ENCODE assay signal across 8 cellular contexts in the genomic region with DNA sequence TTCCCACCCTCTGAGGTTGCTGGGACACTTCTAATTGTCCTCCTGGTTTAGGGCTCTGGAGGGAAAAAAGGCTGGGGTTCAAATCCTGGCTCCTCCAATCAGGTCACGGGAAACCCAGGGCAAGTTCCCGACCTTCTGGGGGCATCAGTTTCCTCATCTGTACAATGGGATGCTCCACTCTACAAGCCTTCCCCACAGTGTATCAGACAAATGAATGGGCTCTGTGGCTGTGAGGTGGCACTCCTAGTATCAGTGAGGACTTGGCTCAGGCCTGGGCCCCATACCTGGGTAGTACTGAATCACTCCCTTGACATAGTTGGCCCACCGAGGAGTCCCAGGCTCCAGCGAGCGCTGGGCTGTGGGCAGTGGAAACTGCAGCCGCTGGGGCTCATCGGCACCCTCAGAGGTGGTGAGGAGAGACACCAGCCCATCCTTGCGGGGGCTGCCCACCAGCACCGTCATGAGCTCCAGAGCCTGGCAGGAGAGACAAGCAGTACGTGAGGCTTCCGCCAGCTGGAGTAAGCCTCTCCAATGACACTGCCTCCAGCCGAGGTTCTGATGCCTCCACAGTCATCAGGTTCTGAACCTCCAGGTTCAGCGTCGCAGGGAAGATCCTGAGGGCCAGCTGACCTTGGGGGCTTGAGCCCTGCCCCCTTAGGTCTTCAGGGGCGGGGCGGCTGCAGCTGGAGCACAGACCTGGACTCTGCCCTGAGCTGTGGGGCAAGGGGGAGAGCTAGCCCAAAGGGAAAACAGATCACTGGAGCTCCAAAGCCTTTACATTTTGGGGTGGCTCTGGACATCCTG. TPM values are rescaled to one million over a fixed set of nuclear protein-coding genes. Genes with fewer than 3 reads are reported as not detected.
DNase-seq lines count a peak whose midpoint lies in the region; ATAC-seq and TF ChIP-seq lines count a peak whose summit lies in the region.

No MANE protein-coding gene starts in this region.

- DNase-seq in CD4-positive, alpha-beta memory T cell, result no peak
- DNase-seq in OCI-LY7 (ENCODE audit: low spot score) (no peak), epithelial cell of proximal tubule (ENCODE audit: low read depth) (no peak), COLO668 (lab: John Stamatoyannopoulos, UW; ENCODE audit: unreplicated experiment) (no peak), AG08395 (ENCODE audit: low spot score) (no peak), LoVo (ENCODE audit: low spot score) (no peak)

- intact Hi-C loops in CD4-positive, alpha-beta memory T cell (cut with micrococcal nuclease), result loop anchor here (1.0 kb wide), 2 partner anchors 63 to 84 kb away; no protein-coding TSS in a partner anchor
- intact Hi-C loops in OCI-LY7 (cut with micrococcal nuclease; ENCODE audit: unreplicated experiment), result loop anchor here (1.0 kb wide), 2 partner anchors 63 to 84 kb away; no protein-coding TSS in a partner anchor

- no peak for TF ChIP-seq CTCF in OCI-LY7 (conservative IDR thresholded peaks at IDR 0.05; ENCODE audit: low read length)
- no peak for TF ChIP-seq CTCF in epithelial cell of proximal tubule (conservative IDR thresholded peaks at IDR 0.05; ENCODE audit: low read depth, low read length)
- TF ChIP-seq CTCF in neutrophil (IDR thresholded peaks at IDR 0.05), result no peak

- no peaks in the 10 kb centered on the region for H3K9me3 Mint-ChIP-seq in CD4-positive, alpha-beta memory T cell

- no peak for ATAC-seq in GM21390 (IDR thresholded peaks at IDR 0.05; ENCODE audit: unreplicated experiment)

- H3K4me1 ChIP-seq in CD4-positive, alpha-beta memory T cell (ENCODE audit: insufficient read depth, low read length), result peaks cover 17% of the 10 kb centered on the region
- peaks cover 18% of the 10 kb centered on the region for H3K4me1 ChIP-seq in OCI-LY7 (ENCODE audit: insufficient read depth, low read length, poor library complexity, severe bottlenecking)
- H3K4me1 ChIP-seq in neutrophil (ENCODE audit: control insufficient read depth in 1 of 2, insufficient read depth in 1 of 2, low read depth in 1 of 2, low read length in 1 of 2), result peaks cover 16 to 17% of the 10 kb centered on the region in 2 experiments

- no peaks in the 10 kb centered on the region for H3K79me2 ChIP-seq in OCI-LY7 (ENCODE audit: insufficient read depth, low read depth, low read length)

- H3K4me2 ChIP-seq in OCI-LY7 (ENCODE audit: low read length), result peak overlapping the region; percentile 91

- no TSS peak for BruUV-seq in OCI-LY7 (replicated peaks; lab: Mats Ljungman, UMichigan)

- POLR2A ChIA-PET in CD4-positive, alpha-beta memory T cell (lab: Charles Lee; ENCODE audit: partially characterized antibody), result interaction anchor here (0.6 to 8.6 kb wide), 16 partner anchors 8 to 177 kb away, joined by 3 to 259 read pairs (median 12); a partner anchor contains a TSS
- POLR2A ChIA-PET in OCI-LY7 (lab: Charles Lee), result interaction anchor here (0.6 to 3.0 kb wide), 8 partner anchors 10 to 139 kb away, joined by 3 to 11 read pairs (median 6); a partner anchor contains a TSS

- CTCF ChIA-PET in CD4-positive, alpha-beta memory T cell (lab: Charles Lee; ENCODE audit: partially characterized antibody), result interaction anchor here (0.7 to 7.5 kb wide), 15 partner anchors 8 to 242 kb away, joined by 3 to 68 read pairs (median 8); a partner anchor contains a TSS
- CTCF ChIA-PET in OCI-LY7 (lab: Charles Lee; ENCODE audit: unreplicated experiment), result interaction anchor here (0.6 to 3.1 kb wide), 3 partner anchors 10 to 335 kb away, joined by 3 to 15 read pairs (median 4); no protein-coding TSS in a partner anchor

- H2AFZ ChIP-seq in OCI-LY7 (ENCODE audit: low read length), result peak overlapping the region; percentile 81

- peaks cover 0 to 3% of the 10 kb centered on the region in 2 donors for H3K36me3 Mint-ChIP-seq in CD4-positive, alpha-beta memory T cell

- no peaks in the 10 kb centered on the region for H4K20me1 ChIP-seq in OCI-LY7 (ENCODE audit: insufficient read depth, low read length)

- H3K4me3 ChIP-seq in CD4-positive, alpha-beta memory T cell (ENCODE audit: low read length in 2 of 2), result peak overlapping the region; percentile 23 to 73
- peak overlapping the region; percentile 75 for H3K4me3 ChIP-seq in OCI-LY7 (ENCODE audit: low read depth, low read length, poor library complexity, severe bottlenecking)
- peak overlapping the region; percentile 70 for H3K4me3 ChIP-seq in epithelial cell of proximal tubule (ENCODE audit: low read depth, low read length)
- peak overlapping the region; percentile 84 to 99 for H3K4me3 ChIP-seq in neutrophil (ENCODE audit: low read depth in 1 of 2, low read length in 1 of 2)

- no peaks in the 10 kb centered on the region for H3K27me3 ChIP-seq in CD4-positive, alpha-beta memory T cell (ENCODE audit: insufficient read depth, low read length)
- H3K27me3 ChIP-seq in neutrophil, result no peaks in the 10 kb centered on the region

- peak overlapping the region in 3 of 7 donors; percentile 22 to 66 (median 59) for H3K27ac Mint-ChIP-seq in CD4-positive, alpha-beta memory T cell

- H3K27ac ChIP-seq in CD4-positive, alpha-beta memory T cell (ENCODE audit: low read depth, low read length), result peak overlapping the region; percentile 58
- H3K27ac ChIP-seq in OCI-LY7 (ENCODE audit: low read depth, low read length, poor library complexity, severe bottlenecking) (peak overlapping the region; percentile 22), neutrophil (peak overlapping the region; percentile 85)

- peak overlapping the region; percentile 25 to 83 (median 68) for H3K4me3 Mint-ChIP-seq in CD4-positive, alpha-beta memory T cell

- H3K9me3 ChIP-seq in CD4-positive, alpha-beta memory T cell (ENCODE audit: control insufficient read depth in 1 of 2, low read length in 2 of 2), result no peaks in the 10 kb centered on the region
- no peaks in the 10 kb centered on the region for H3K9me3 ChIP-seq in OCI-LY7 (ENCODE audit: low read length)
- H3K9me3 ChIP-seq in neutrophil, result no peaks in the 10 kb centered on the region

- H3K4me1 Mint-ChIP-seq in CD4-positive, alpha-beta memory T cell, result peaks cover 6 to 26% (median 10%) of the 10 kb centered on the region in 4 donors

- no peaks in the 10 kb centered on the region for H3K27me3 Mint-ChIP-seq in CD4-positive, alpha-beta memory T cell

- H3K36me3 ChIP-seq in CD4-positive, alpha-beta memory T cell (ENCODE audit: insufficient read depth, low read length), result no peaks in the 10 kb centered on the region
- H3K36me3 ChIP-seq in OCI-LY7 (ENCODE audit: insufficient read depth, low read length), result 0 out of 2 replicates have a peak, but pooled peaks cover 4% of the 10 kb centered on the region
- no peaks in the 10 kb centered on the region for H3K36me3 ChIP-seq in neutrophil

- no peaks in the 10 kb centered on the region for H3K9me2 ChIP-seq in OCI-LY7 (ENCODE audit: insufficient read depth, low read length)

RNA-seq across cellular contexts. Expression of a gene that starts 1.2 kb away (rescaled TPM):
- total RNA-seq in CD4-positive, alpha-beta memory T cell, result 10 to 100 TPM; 25.7 to 25.9 TPM
- 10 to 100 TPM; 17.5 to 18.1 TPM for polyA plus RNA-seq in CD4-positive, alpha-beta memory T cell
- total RNA-seq in OCI-LY7 (2014; rRNA removed; shearing (Covaris generic)), result 88.2 and 99.4 TPM in 2 replicates
- 74.8 and 76.5 TPM in 2 replicates for total RNA-seq in OCI-LY7 (2022)
- total RNA-seq in epithelial cell of proximal tubule, result 44.3 and 48.2 TPM in 2 replicates

RNA-seq across cellular contexts. Expression of a gene that starts 20.8 kb away (rescaled TPM):
- total RNA-seq in CD4-positive, alpha-beta memory T cell, result 10 to 100 TPM; 45.8 to 48.1 TPM
- polyA plus RNA-seq in CD4-positive, alpha-beta memory T cell, result 10 to 100 TPM; 22.2 to 22.9 TPM
- 41.5 and 44.0 TPM in 2 replicates for total RNA-seq in OCI-LY7 (2014; rRNA removed; shearing (Covaris generic))
- total RNA-seq in OCI-LY7 (2022), result 67.6 and 77.3 TPM in 2 replicates
- total RNA-seq in epithelial cell of proximal tubule, result 19.4 and 20.3 TPM in 2 replicates

RNA-seq across cellular contexts. Expression of a gene that starts 42.6 kb away (rescaled TPM):
- total RNA-seq in CD4-positive, alpha-beta memory T cell, result 1 to 10 TPM in 1 of 2 experiments, under 1 TPM in 1; 0.67 to 1.2 TPM
- under 1 TPM; 0.25 to 0.91 TPM for polyA plus RNA-seq in CD4-positive, alpha-beta memory T cell
- total RNA-seq in OCI-LY7 (2014; rRNA removed; shearing (Covaris generic)), result 0.66 and 2.0 TPM in 2 replicates
- total RNA-seq in OCI-LY7 (2022), result 1.9 and 3.9 TPM in 2 replicates
- total RNA-seq in epithelial cell of proximal tubule, result 22.6 and 33.3 TPM in 2 replicates

Comparison
In these comparisons a context has a peak if more than half of its experiments do, and no peak if none do; other contexts are left out.
1. H3K27ac ChIP-seq: peak in every context shown above with its lines; median percentile 85 in neutrophil; 58 in CD4-positive, alpha-beta memory T cell; 22 in OCI-LY7.